Comparison of ENCODE assay signal across 15 cellular contexts in genomic region chr4:86131456-86131855, GRCh38.
DNase-seq lines count a peak whose midpoint lies in the region; ATAC-seq, FAIRE-seq and TF ChIP-seq lines count a peak whose summit lies in the region.
"Had no signal": no experiment of that assay in that cellular context is flagged by ENCODE, and none has a peak within 500 bp of the region (broad histone marks: within the 10 kb centered on the region; RNA-seq: fewer than 3 reads in every experiment).

No MANE protein-coding gene starts in this region.

- no peak for TF ChIP-seq POLR2A in A549 (IDR thresholded peaks at IDR 0.05; ENCODE audit: low read length)

- H4K91ac ChIP-seq in trophoblast cell (ENCODE audit: low read depth, low read length): no peak overlapping the region

- peaks cover 3% of the 10 kb centered on the region; the same call in 1 of the 2 replicates for H3K36me3 ChIP-seq in Karpas-422 (ENCODE audit: insufficient read depth, low read length)
- H3K36me3 ChIP-seq in endocrine pancreas (ENCODE audit: control insufficient read depth, insufficient read depth, low read length): no peaks in the 10 kb centered on the region
- H3K36me3 ChIP-seq in osteoblast (ENCODE audit: insufficient read depth, low read length): no peaks in the 10 kb centered on the region
- H3K36me3 ChIP-seq in trophoblast cell (ENCODE audit: control insufficient read depth in 1 of 2, insufficient read depth in 2 of 2, low read length in 2 of 2): no peaks in the 10 kb centered on the region
- H3K36me3 ChIP-seq: BLaER1 treated with 17β-estradiol and CSF1 and Interleukin-3, amounts not matched to agents 10 nM and 100 nM had no signal

- no peak overlapping the region for H3K18ac ChIP-seq in trophoblast cell (ENCODE audit: low read length)

- no peak overlapping the region for H2BK12ac ChIP-seq in trophoblast cell (ENCODE audit: low read length)

- H3K27ac ChIP-seq in A549: no peak overlapping the region
- H3K27ac ChIP-seq in Karpas-422 (ENCODE audit: low read length): no peak overlapping the region
- H3K27ac ChIP-seq in osteoblast (ENCODE audit: low read depth, low read length): no peak overlapping the region
- H3K27ac ChIP-seq in trophoblast cell (ENCODE audit: low read depth, low read length): no peak overlapping the region
- H3K27ac ChIP-seq: 22Rv1; BLaER1 treated with 17β-estradiol and CSF1 and Interleukin-3, amounts not matched to agents 10 nM and 100 nM had no signal

- no peaks in the 10 kb centered on the region for H3K4me1 Mint-ChIP-seq in T-helper 17 cell
- H3K4me1 Mint-ChIP-seq: CD4-positive, CD25-positive, alpha-beta regulatory T cell had no signal

- H4K8ac ChIP-seq in trophoblast cell (ENCODE audit: low read depth, low read length): no peak overlapping the region

- no peak overlapping the region for H4K12ac ChIP-seq in trophoblast cell (ENCODE audit: low read depth, low read length)

- CTCF ChIA-PET in A549 (lab: Yijun Ruan, JAX): no interaction called here

- no peak overlapping the region for H2BK5ac ChIP-seq in trophoblast cell (ENCODE audit: low read depth, low read length, poor library complexity)

- TF ChIP-seq EP300 in A549 (IDR thresholded peaks at IDR 0.05): no peak

- POLR2A ChIA-PET in A549 (lab: Yijun Ruan, JAX): no interaction called here

- no peaks in the 10 kb centered on the region for H3K4me1 ChIP-seq in A549
- H3K4me1 ChIP-seq in Karpas-422 (ENCODE audit: low read length): peaks cover 26% of the 10 kb centered on the region
- no peaks in the 10 kb centered on the region for H3K4me1 ChIP-seq in endocrine pancreas (ENCODE audit: control insufficient read depth, insufficient read depth, low read length)
- H3K4me1 ChIP-seq in osteoblast (ENCODE audit: insufficient read depth, low read length): peaks cover 3% of the 10 kb centered on the region
- H3K4me1 ChIP-seq in trophoblast cell (ENCODE audit: control insufficient read depth in 1 of 2, insufficient read depth in 2 of 2, low read length in 2 of 2): peaks cover 0 to 2% of the 10 kb centered on the region in 2 experiments

- H3K9ac ChIP-seq in Karpas-422 (ENCODE audit: low read length) (no peak overlapping the region), endocrine pancreas (ENCODE audit: control insufficient read depth, insufficient read depth, low read length) (no peak overlapping the region), trophoblast cell (ENCODE audit: low read length) (no peak overlapping the region)
- H3K9ac ChIP-seq: BLaER1 treated with 17β-estradiol and CSF1 and Interleukin-3, amounts not matched to agents 10 nM and 100 nM had no signal

- no peaks in the 10 kb centered on the region for H3K36me3 Mint-ChIP-seq in T-helper 17 cell (ENCODE audit: low read depth)
- H3K36me3 Mint-ChIP-seq: CD4-positive, CD25-positive, alpha-beta regulatory T cell had no signal

- H3K4me3 ChIP-seq in A549 (no peak overlapping the region), Karpas-422 (ENCODE audit: low read length) (no peak overlapping the region), endocrine pancreas (ENCODE audit: control insufficient read depth, insufficient read depth, low read length) (peak overlapping the region; percentile 36), osteoblast (ENCODE audit: insufficient read depth, low read length) (no peak overlapping the region), trophoblast cell (ENCODE audit: low read depth, low read length) (no peak overlapping the region)
- H3K4me3 ChIP-seq: BLaER1 treated with 17β-estradiol and CSF1 and Interleukin-3, amounts not matched to agents 10 nM and 100 nM had no signal

- H2AFZ ChIP-seq in Karpas-422 (ENCODE audit: low read length) (no peak overlapping the region), osteoblast (ENCODE audit: low read length) (no peak overlapping the region), trophoblast cell (ENCODE audit: insufficient read depth, low read length, poor library complexity) (no peak overlapping the region)

- H3K4me3 Mint-ChIP-seq in T-helper 17 cell: no peak overlapping the region
- H3K4me3 Mint-ChIP-seq: CD4-positive, CD25-positive, alpha-beta regulatory T cell; H9 had no signal

- no peaks in the 10 kb centered on the region for H3K79me1 ChIP-seq in trophoblast cell (ENCODE audit: low read length)

- ATAC-seq in A549: no peak
- ATAC-seq in GM21786 (IDR thresholded peaks at IDR 0.05; ENCODE audit: unreplicated experiment): no peak
- no peak for ATAC-seq in T-helper 17 cell

- TF ChIP-seq CTCF in A549 (IDR thresholded peaks at IDR 0.05) (no peak), osteoblast (IDR thresholded peaks at IDR 0.05; ENCODE audit: extremely low read depth, low read depth, low read length) (no peak)

- TF ChIP-seq RAD21 in A549 (conservative IDR thresholded peaks at IDR 0.05 in 1 of 2, IDR thresholded peaks at IDR 0.05 in 1 of 2): no peak

- H3K27me3 Mint-ChIP-seq in T-helper 17 cell: no peaks in the 10 kb centered on the region
- H3K27me3 Mint-ChIP-seq: CD4-positive, CD25-positive, alpha-beta regulatory T cell had no signal

- H3K79me2 ChIP-seq in Karpas-422 (ENCODE audit: low read length) (peaks cover 62% of the 10 kb centered on the region), osteoblast (ENCODE audit: insufficient read depth, low read length) (no peaks in the 10 kb centered on the region), trophoblast cell (ENCODE audit: control insufficient read depth, insufficient read depth, low read length, poor library complexity) (no peaks in the 10 kb centered on the region)

- no peak overlapping the region for H2AK5ac ChIP-seq in trophoblast cell (ENCODE audit: low read length)

- H3K9me3 ChIP-seq in A549 (no peaks in the 10 kb centered on the region), Karpas-422 (ENCODE audit: low read length) (no peaks in the 10 kb centered on the region), endocrine pancreas (ENCODE audit: control insufficient read depth, low read length) (no peaks in the 10 kb centered on the region), osteoblast (ENCODE audit: low read depth, low read length) (no peaks in the 10 kb centered on the region), trophoblast cell (ENCODE audit: insufficient read depth, low read depth, low read length) (no peaks in the 10 kb centered on the region), T-helper 17 cell (ENCODE audit: control insufficient read depth, low read length, poor library complexity, severe bottlenecking) (no peaks in the 10 kb centered on the region)

- no peak overlapping the region for H3K23ac ChIP-seq in trophoblast cell (ENCODE audit: low read length)

- H3K4ac ChIP-seq in trophoblast cell (ENCODE audit: low read depth, low read length): no peak overlapping the region

- no peaks in the 10 kb centered on the region for H3K9me2 ChIP-seq in Karpas-422 (replicated peaks; ENCODE audit: insufficient read depth, low read length)

- DNase-seq in A549 (ENCODE audit: low read depth in 1 of 2, low spot score in 1 of 2) (no peak), Karpas-422 (no peak), osteoblast (ENCODE audit: insufficient read length, low spot score, missing footprints) (no peak), trophoblast cell (no peak), NCI-H128 (lab: John Stamatoyannopoulos, UW; ENCODE audit: unreplicated experiment) (no peak), T-helper 17 cell (no peak)
- DNase-seq: ACHN; CD4-positive, CD25-positive, alpha-beta regulatory T cell; DMS 273 treated with DMSO at 0.1 percent for 48 hours; GOT3; H9 had no signal

- FAIRE-seq in A549 (lab: Jason Lieb, UNC): no peak

- no peak overlapping the region for H3K27ac Mint-ChIP-seq in T-helper 17 cell
- H3K27ac Mint-ChIP-seq: CD4-positive, CD25-positive, alpha-beta regulatory T cell; H9 had no signal

- H4K20me1 ChIP-seq in Karpas-422 (ENCODE audit: insufficient read depth, low read depth, low read length) (no peaks in the 10 kb centered on the region), osteoblast (ENCODE audit: insufficient read depth, low read length) (no peaks in the 10 kb centered on the region)
- H4K20me1 ChIP-seq: BLaER1 treated with 17β-estradiol and CSF1 and Interleukin-3, amounts not matched to agents 10 nM and 100 nM had no signal

- no peak overlapping the region for H3K14ac ChIP-seq in trophoblast cell (ENCODE audit: low read length)

- H3K4me2 ChIP-seq in A549 (peak overlapping the region; percentile 23; the same call in 2 of the 3 replicates), Karpas-422 (ENCODE audit: low read depth, low read length, poor library complexity, severe bottlenecking) (peak overlapping the region; percentile 7), osteoblast (ENCODE audit: insufficient read depth, low read length) (peak overlapping the region; percentile 39), trophoblast cell (ENCODE audit: low read length) (no peak overlapping the region)

- no peak overlapping the region for H2BK120ac ChIP-seq in trophoblast cell (ENCODE audit: insufficient read depth, low read length, poor library complexity)

- H3K27me3 ChIP-seq in Karpas-422 (ENCODE audit: low read length) (no peaks in the 10 kb centered on the region), endocrine pancreas (ENCODE audit: control insufficient read depth, insufficient read depth, low read length) (no peaks in the 10 kb centered on the region), osteoblast (ENCODE audit: insufficient read depth, low read length) (no peaks in the 10 kb centered on the region), trophoblast cell (ENCODE audit: insufficient read depth, low read length) (no peaks in the 10 kb centered on the region)
- H3K27me3 ChIP-seq: BLaER1 treated with 17β-estradiol and CSF1 and Interleukin-3, amounts not matched to agents 10 nM and 100 nM had no signal

- WGBS in A549 (ENCODE audit: missing lambda C conversion rate): 84% methylated on average over 2 of the region's 2 CpGs
- WGBS in trophoblast cell (ENCODE audit: extremely low coverage, insufficient coverage, insufficient read length): no CpG with 5 or more reads among the region's 2 CpGs

TF ChIP-seq in A549, 52 proteins besides CTCF, POLR2A, EP300 and RAD21:
- TF ChIP-seq CBX2 (IDR thresholded peaks at IDR 0.05; ENCODE audit: borderline replicate concordance, low read depth): no peak
- no peak for TF ChIP-seq HEYL (CRISPR knock-in tag; IDR thresholded peaks at IDR 0.05)
- TF ChIP-seq, protein P1, sequence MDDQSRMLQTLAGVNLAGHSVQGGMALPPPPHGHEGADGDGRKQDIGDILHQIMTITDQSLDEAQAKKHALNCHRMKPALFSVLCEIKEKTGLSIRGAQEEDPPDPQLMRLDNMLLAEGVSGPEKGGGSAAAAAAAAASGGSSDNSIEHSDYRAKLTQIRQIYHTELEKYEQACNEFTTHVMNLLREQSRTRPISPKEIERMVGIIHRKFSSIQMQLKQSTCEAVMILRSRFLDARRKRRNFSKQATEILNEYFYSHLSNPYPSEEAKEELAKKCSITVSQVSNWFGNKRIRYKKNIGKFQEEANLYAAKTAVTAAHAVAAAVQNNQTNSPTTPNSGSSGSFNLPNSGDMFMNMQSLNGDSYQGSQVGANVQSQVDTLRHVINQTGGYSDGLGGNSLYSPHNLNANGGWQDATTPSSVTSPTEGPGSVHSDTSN (IDR thresholded peaks at IDR 0.05): no peak
- TF ChIP-seq BHLHE40 (IDR thresholded peaks at IDR 0.05; ENCODE audit: low read depth, low read length): no peak
- TF ChIP-seq EHF (CRISPR knock-in tag; IDR thresholded peaks at IDR 0.05): no peak
